ENCODE assay signal across 23 cellular contexts in genomic region chr5:80798166-80798565, GRCh38.
DNase-seq lines count a peak whose midpoint lies in the region; ATAC-seq, FAIRE-seq and TF ChIP-seq lines count a peak whose summit lies in the region.
"Had no signal": no experiment of that assay in that cellular context is flagged by ENCODE, and none has a peak within 500 bp of the region (broad histone marks: within the 10 kb centered on the region; RNA-seq: fewer than 3 reads in every experiment).

No MANE protein-coding gene starts in this region.

- H3K36me3 Mint-ChIP-seq in GM23338 (ENCODE audit: low read depth) = peaks cover 17% of the 10 kb centered on the region

- H3K27ac ChIP-seq in GM23338 (ENCODE audit: low read depth) (no peak overlapping the region), OCI-LY3 (ENCODE audit: low read length) (no peak overlapping the region), caudate nucleus (ENCODE audit: low read depth, low read length) (peak overlapping the region; percentile 32), lower lobe of right lung (no peak overlapping the region), kidney (ENCODE audit: low read depth in 2 of 2, low read length in 2 of 2) (no peak overlapping the region)
- H3K27ac ChIP-seq: A549, C4-2B, GM23248 had no signal

- no peak overlapping the region for H2AFZ ChIP-seq in GM23338
- H2AFZ ChIP-seq in OCI-LY3 (ENCODE audit: low read depth, low read length) = no peak overlapping the region
- H2AFZ ChIP-seq: GM23248 had no signal

- H3K4me1 Mint-ChIP-seq in GM23338 = peaks cover 6% of the 10 kb centered on the region; the same call in 2 of the 3 replicates

- no peak overlapping the region for H3K27ac Mint-ChIP-seq in GM23338
- H3K27ac Mint-ChIP-seq: CD4-positive, alpha-beta T cell; IgD-negative memory B cell had no signal

- no peaks in the 10 kb centered on the region for H3K27me3 ChIP-seq in GM23338 (ENCODE audit: insufficient read depth)
- no peaks in the 10 kb centered on the region for H3K27me3 ChIP-seq in OCI-LY3 (ENCODE audit: low read depth, low read length)
- H3K27me3 ChIP-seq in lower lobe of right lung (ENCODE audit: low read depth) = no peaks in the 10 kb centered on the region

- no peaks in the 10 kb centered on the region; the same call in 1 of the 2 replicates for H3K9me2 ChIP-seq in GM23338 (ENCODE audit: insufficient read depth)

- H3K4me2 ChIP-seq in GM23338 (no peak overlapping the region), OCI-LY3 (ENCODE audit: low read length) (peak overlapping the region; percentile 67; the same call in 1 of the 2 replicates)
- H3K4me2 ChIP-seq: A549 had no signal

- no peaks in the 10 kb centered on the region for H3F3A ChIP-seq in GM23338 (replicated peaks; ENCODE audit: low read depth)

- no peaks in the 10 kb centered on the region for H3K27me3 Mint-ChIP-seq in GM23338 (ENCODE audit: insufficient read depth, low read depth, poor library complexity)
- H3K27me3 Mint-ChIP-seq: CD4-positive, alpha-beta T cell; IgD-negative memory B cell had no signal

- DNase-seq in GM23338 (ENCODE audit: low spot score) = no peak
- DNase-seq in caudate nucleus (lab: John Stamatoyannopoulos, UW) = no peak
- DNase-seq in lower lobe of right lung = no peak
- DNase-seq in GDM1 (lab: John Stamatoyannopoulos, UW) = no peak
- no peak for DNase-seq in kidney
- DNase-seq in 8988T = no peak
- DNase-seq: AML-193; CD4-positive, alpha-beta T cell; DMS153; DMS79; GF-D8; GM23248; HCEC 1CT; KBM-7 had no signal

- H3K9ac ChIP-seq in OCI-LY3 (ENCODE audit: low read length) (no peak overlapping the region), kidney (ENCODE audit: low read length in 2 of 2) (no peak overlapping the region)
- H3K9ac ChIP-seq: GM23248 had no signal

- H3K9me3 ChIP-seq in OCI-LY3 (ENCODE audit: insufficient read depth, low read length) (no peaks in the 10 kb centered on the region), lower lobe of right lung (no peaks in the 10 kb centered on the region), kidney (ENCODE audit: control insufficient read depth in 1 of 2, low read length in 2 of 2) (no peaks in the 10 kb centered on the region)
- H3K9me3 ChIP-seq: A549, Caco-2 had no signal

- H3K79me2 ChIP-seq in GM23338 (replicated peaks; ENCODE audit: insufficient read depth) = no peaks in the 10 kb centered on the region
- H3K79me2 ChIP-seq in OCI-LY3 (ENCODE audit: low read length) = no peaks in the 10 kb centered on the region

- no peak for FAIRE-seq in kidney (lab: Jason Lieb, UNC)
- FAIRE-seq: A549, GM19239, H54, HTR-8/SVneo had no signal

- TF ChIP-seq CTCF in GM23338 (conservative IDR thresholded peaks at IDR 0.05; ENCODE audit: low read depth in 2 of 2) (no peak), OCI-LY3 (IDR thresholded peaks at IDR 0.05; ENCODE audit: low read depth, low read length) (no peak), lower lobe of right lung (IDR thresholded peaks at IDR 0.05) (no peak), kidney (IDR thresholded peaks at IDR 0.05; ENCODE audit: borderline replicate concordance, extremely low read depth, insufficient read depth) (no peak)

- H3K9me3 Mint-ChIP-seq in GM23338 = peaks cover 4% of the 10 kb centered on the region
- H3K9me3 Mint-ChIP-seq: CD4-positive, alpha-beta T cell had no signal

- ATAC-seq in GM23338 = peak; percentile 32; the same call in 2 of the 3 replicates
- peak; percentile 41 to 42 for ATAC-seq in lower lobe of right lung
- ATAC-seq in esophagus mucosa = no peak
- ATAC-seq: A549 had no signal

- no peaks in the 10 kb centered on the region; the same call in 1 of the 2 replicates for H4K20me1 ChIP-seq in GM23338 (replicated peaks; ENCODE audit: insufficient read depth)
- H4K20me1 ChIP-seq in OCI-LY3 (ENCODE audit: insufficient read depth, low read length) = no peaks in the 10 kb centered on the region

- H3K4me3 ChIP-seq in GM23338 (no peak overlapping the region), OCI-LY3 (ENCODE audit: low read length) (no peak overlapping the region), lower lobe of right lung (no peak overlapping the region), kidney (ENCODE audit: low read length in 2 of 2) (no peak overlapping the region)
- H3K4me3 ChIP-seq: A549, GM23248 had no signal

- H3K36me3 ChIP-seq in GM23338 (ENCODE audit: insufficient read depth) (no peaks in the 10 kb centered on the region), OCI-LY3 (replicated peaks; ENCODE audit: low read depth, low read length) (peaks cover 30% of the 10 kb centered on the region), lower lobe of right lung (peaks cover 34% of the 10 kb centered on the region), kidney (ENCODE audit: control insufficient read depth in 1 of 2, insufficient read depth in 2 of 2, low read length in 2 of 2) (peaks cover 6 to 7% of the 10 kb centered on the region in 2 donors)

- intact Hi-C loops in lower lobe of right lung (cut with DNase I) = no loop called here
- intact Hi-C loops in kidney (cut with DNase I) = no loop called here

- no peak overlapping the region for H3K4me3 Mint-ChIP-seq in GM23338
- H3K4me3 Mint-ChIP-seq: CD4-positive, alpha-beta T cell; IgD-negative memory B cell had no signal

- H3K4me1 ChIP-seq in GM23338 (ENCODE audit: insufficient read depth) (peaks cover 8% of the 10 kb centered on the region; the same call in 1 of the 2 replicates), OCI-LY3 (ENCODE audit: low read length) (peaks cover 25% of the 10 kb centered on the region), lower lobe of right lung (peaks cover 7% of the 10 kb centered on the region), kidney (ENCODE audit: control insufficient read depth in 1 of 2, insufficient read depth in 1 of 2, low read depth in 1 of 2, low read length in 2 of 2) (no peaks in the 10 kb centered on the region)
- H3K4me1 ChIP-seq: A549 had no signal

TF ChIP-seq in GM23338, 12 proteins besides CTCF, POLR2A, EP300 and RAD21 (continues in another document):
- TF ChIP-seq POLR2AphosphoS5 (IDR thresholded peaks at IDR 0.05; ENCODE audit: low read depth) (no peak), ZNF462 (CRISPR knock-in tag; IDR thresholded peaks at IDR 0.05) (no peak), CREB1 (CRISPR knock-in tag; IDR thresholded peaks at IDR 0.05; ENCODE audit: low read depth) (no peak), NANOG (IDR thresholded peaks at IDR 0.05; ENCODE audit: borderline replicate concordance) (no peak), ZNF114 (CRISPR knock-in tag; IDR thresholded peaks at IDR 0.05) (no peak), STAT1 (IDR thresholded peaks at IDR 0.05; ENCODE audit: unreplicated experiment) (no peak)
